21 cellular contexts compared by ENCODE assay signal in genomic region chr6:112986270-112986669, GRCh38.
DNase-seq lines count a peak whose midpoint lies in the region; ATAC-seq, FAIRE-seq and TF ChIP-seq lines count a peak whose summit lies in the region.
"Had no signal": no experiment of that assay in that cellular context is flagged by ENCODE, and none has a peak within 500 bp of the region (broad histone marks: within the 10 kb centered on the region; RNA-seq: fewer than 3 reads in every experiment).

No MANE protein-coding gene starts in this region.

- FAIRE-seq in endometrium (lab: Jason Lieb, UNC), result peak; percentile 76
- FAIRE-seq: A549, GM12891, GM18507 had no signal

- no peaks in the 10 kb centered on the region for H3K9me3 ChIP-seq in AG04450 (ENCODE audit: control insufficient read depth, insufficient read depth, low read length)
- H3K9me3 ChIP-seq in SK-N-MC (ENCODE audit: low read depth, low read length), result no peaks in the 10 kb centered on the region
- H3K9me3 ChIP-seq: A549 had no signal

- H3K27ac ChIP-seq in AG04450 (ENCODE audit: low read depth, low read length) (no peak overlapping the region), SK-N-MC (0 out of 2 replicates have a peak overlapping the region, but pooled peaks have one; percentile 8)
- H3K27ac ChIP-seq: A549 had no signal

- intact Hi-C loops in MCF 10A (cut with micrococcal nuclease), result no loop called here

- H3K27ac Mint-ChIP-seq in MCF 10A (ENCODE audit: low read depth, unreplicated experiment), result no peak overlapping the region
- H3K27ac Mint-ChIP-seq: CD4-positive, alpha-beta memory T cell; GM23338; H9 had no signal

- peak; percentile 1 for DNase-seq in AG04450 (ENCODE audit: low read depth, low spot score)
- no peak for DNase-seq in SK-N-MC (ENCODE audit: low read depth, low spot score)
- DNase-seq in MCF 10A (ENCODE audit: unreplicated experiment), result no peak
- DNase-seq in hypothalamus (lab: John Stamatoyannopoulos, UW), result no peak
- DNase-seq: 8988T; ACHN; C1 segment of cervical spinal cord; Calu3; CD4-positive, alpha-beta memory T cell; COR-L47; DMS53; DMS79 treated with DMSO at 0.1 percent for 48 hours; GF-D8; H9 had no signal

- no peaks in the 10 kb centered on the region for H3K9me3 Mint-ChIP-seq in MCF 10A (ENCODE audit: unreplicated experiment)
- H3K9me3 Mint-ChIP-seq: GM23338, H9 had no signal

- BruUV-seq in MCF 10A (replicated peaks; lab: Mats Ljungman, UMichigan), result no TSS peak

- no peak for TF ChIP-seq CTCF in AG04450 (IDR thresholded peaks at IDR 0.05; ENCODE audit: low read depth, low read length)
- no peak for TF ChIP-seq CTCF in MCF 10A (IDR thresholded peaks at IDR 0.05; ENCODE audit: unreplicated experiment)

- CTCF ChIA-PET in AG04450 (lab: Charles Lee), result no interaction called here
- CTCF ChIA-PET in MCF 10A (lab: Yijun Ruan, JAX), result interaction anchor here (0.6 kb wide), 1 partner anchor 48 kb away, joined by 4 read pairs; no protein-coding TSS in a partner anchor

- no peak overlapping the region for H3K9ac ChIP-seq in SK-N-MC (ENCODE audit: insufficient read length)

- no peak overlapping the region for H3K4me3 ChIP-seq in AG04450 (ENCODE audit: low read depth, low read length)
- no peak overlapping the region for H3K4me3 ChIP-seq in SK-N-MC
- H3K4me3 ChIP-seq: A549, GM23338 had no signal

- no peaks in the 10 kb centered on the region for H3K36me3 Mint-ChIP-seq in MCF 10A (ENCODE audit: insufficient read depth, unreplicated experiment)
- H3K36me3 Mint-ChIP-seq: CD4-positive, alpha-beta memory T cell had no signal

- no peak overlapping the region for H3K4me3 Mint-ChIP-seq in MCF 10A (ENCODE audit: unreplicated experiment)
- H3K4me3 Mint-ChIP-seq: CD4-positive, alpha-beta memory T cell; GM23338; H9 had no signal

- ATAC-seq in GM19452 (IDR thresholded peaks at IDR 0.05; ENCODE audit: unreplicated experiment), result no peak
- ATAC-seq: A549, GM23338, HCT116 had no signal

- H3K27me3 ChIP-seq in AG04450 (ENCODE audit: control insufficient read depth, insufficient read depth, low read length), result no peaks in the 10 kb centered on the region

- H3K36me3 ChIP-seq in SK-N-MC (ENCODE audit: insufficient read depth, low read length), result no peaks in the 10 kb centered on the region

- peaks cover 12% of the 10 kb centered on the region for H3K4me1 Mint-ChIP-seq in MCF 10A (ENCODE audit: insufficient read depth, unreplicated experiment)
- H3K4me1 Mint-ChIP-seq: CD4-positive, alpha-beta memory T cell had no signal

- no peaks in the 10 kb centered on the region for H3K27me3 Mint-ChIP-seq in MCF 10A (ENCODE audit: insufficient read depth, unreplicated experiment)
- H3K27me3 Mint-ChIP-seq: CD4-positive, alpha-beta memory T cell had no signal

- POLR2A ChIA-PET in AG04450 (lab: Yijun Ruan, JAX) (no interaction called here), MCF 10A (lab: Yijun Ruan, JAX) (interaction anchor here (0.7 kb wide), 1 partner anchor 503 kb away, joined by 4 read pairs; no protein-coding TSS in a partner anchor)
